17 cellular contexts compared by ENCODE assay signal in the genomic region with DNA sequence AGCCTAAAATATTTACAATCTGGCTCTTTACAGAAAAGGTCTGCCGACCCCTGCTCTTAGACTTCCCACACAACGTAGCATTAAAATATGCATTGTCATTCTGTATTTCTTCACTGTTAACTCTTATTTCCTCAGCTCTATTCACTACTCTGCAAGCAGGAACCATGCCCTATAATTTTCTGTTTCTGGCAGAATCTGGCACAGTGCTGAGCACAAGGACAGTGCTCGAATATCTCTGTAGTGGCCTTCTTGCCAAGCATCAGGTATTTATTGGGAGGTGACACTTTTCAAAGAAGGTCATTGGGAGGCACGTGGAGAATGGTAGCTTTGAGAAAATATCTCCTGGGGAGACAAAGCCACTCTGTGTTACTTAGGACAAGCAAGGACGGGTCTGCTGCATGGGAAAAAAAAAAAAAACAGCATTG.
DNase-seq lines count a peak whose midpoint lies in the region; ATAC-seq, FAIRE-seq and TF ChIP-seq lines count a peak whose summit lies in the region.
"Had no signal": no experiment of that assay in that cellular context is flagged by ENCODE, and none has a peak within 500 bp of the region (broad histone marks: within the 10 kb centered on the region; RNA-seq: fewer than 3 reads in every experiment).

No MANE protein-coding gene starts in this region.

- H3K79me2 ChIP-seq in K562 (ENCODE audit: control insufficient read depth, insufficient read depth, low read length): no peaks in the 10 kb centered on the region

- no peak overlapping the region for H3K4me3 ChIP-seq in K562
- H3K4me3 ChIP-seq in muscle layer of duodenum (ENCODE audit: low read depth in 1 of 2, low read length in 2 of 2): no peak overlapping the region
- H3K4me3 ChIP-seq in vagina: no peak overlapping the region
- H3K4me3 ChIP-seq: body of pancreas, heart left ventricle had no signal

- intact Hi-C loops in Right ventricle myocardium superior (cut with DNase I): no loop called here
- intact Hi-C loops in left cardiac atrium (cut with DNase I): no loop called here
- intact Hi-C loops in K562 (cut with micrococcal nuclease): no loop called here
- intact Hi-C loops in vagina (cut with DNase I): no loop called here

- DNase-seq in Right ventricle myocardium superior (no peak), left cardiac atrium (no peak), K562 (ENCODE audit: extremely low read depth in 1 of 4, low spot score in 3 of 4) (no peak), vagina (ENCODE audit: extremely low spot score in 2 of 2) (peak; percentile 52 to 74), RCC 7860 (ENCODE audit: low spot score) (no peak), NCI-H187 (lab: John Stamatoyannopoulos, UW) (no peak)
- DNase-seq: activated CD4-positive, alpha-beta T cell treated with anti-CD3 and anti-CD28 coated beads, Interleukin-2, amount 50 U/mL, for 48 hours; body of pancreas; DMS153; heart left ventricle; left colon; NCI-H2107; T-helper 17 cell; trophoblast cell had no signal

- CTCF ChIA-PET in K562 (lab: Yijun Ruan, JAX; ENCODE audit: low intra/inter-chr PET ratio): no interaction called here

- H3K36me3 ChIP-seq in K562 (ENCODE audit: control insufficient read depth, insufficient read depth, low read length) (no peaks in the 10 kb centered on the region), muscle layer of duodenum (ENCODE audit: control insufficient read depth in 1 of 2, insufficient read depth in 2 of 2, low read length in 2 of 2) (no peaks in the 10 kb centered on the region), vagina (no peaks in the 10 kb centered on the region)
- H3K36me3 ChIP-seq: heart left ventricle had no signal

- TF ChIP-seq POLR2A in K562 (conservative IDR thresholded peaks at IDR 0.05): no peak
- TF ChIP-seq POLR2A in vagina (IDR thresholded peaks at IDR 0.05): no peak

- TF ChIP-seq EP300 in K562 (IDR thresholded peaks at IDR 0.05; ENCODE audit: low read length): no peak

- no peaks in the 10 kb centered on the region for H4K20me1 ChIP-seq in K562 (replicated peaks; ENCODE audit: control insufficient read depth, insufficient read depth, low read length)

- no peaks in the 10 kb centered on the region for H3K9me1 ChIP-seq in K562 (ENCODE audit: control insufficient read depth, insufficient read depth, low read length)

- BruUV-seq in K562 (replicated peaks; lab: Mats Ljungman, UMichigan): no TSS peak

- H3K27me3 ChIP-seq in K562 (ENCODE audit: control insufficient read depth in 2 of 2, insufficient read depth in 2 of 2, low read length in 2 of 2) (peaks cover 41 to 42% of the 10 kb centered on the region in 2 experiments), muscle layer of duodenum (ENCODE audit: low read depth, low read length) (no peaks in the 10 kb centered on the region), vagina (no peaks in the 10 kb centered on the region)
- H3K27me3 ChIP-seq: body of pancreas, heart left ventricle had no signal

- no peak for TF ChIP-seq RAD21 in K562 (CRISPR knock-in tag; conservative IDR thresholded peaks at IDR 0.05 in 1 of 2, IDR thresholded peaks at IDR 0.05 in 1 of 2)

- ATAC-seq in Right ventricle myocardium superior (ENCODE audit: poor library complexity) (peak; percentile 23), left cardiac atrium (no peak), K562 (peak; percentile 63), HG03175 (IDR thresholded peaks at IDR 0.05; ENCODE audit: unreplicated experiment) (no peak)
- ATAC-seq: body of pancreas, left colon, T-helper 17 cell had no signal

- no peak overlapping the region; the same call in 1 of the 2 replicates for H3K4me2 ChIP-seq in K562 (ENCODE audit: insufficient read depth, low read length)

- peak overlapping the region; percentile 71; the same call in 1 of the 2 replicates for H2AFZ ChIP-seq in K562 (ENCODE audit: low read depth, low read length)

- no peak overlapping the region for H3K27ac ChIP-seq in K562 (ENCODE audit: extremely low read depth, low read depth, low read length)
- peak overlapping the region; percentile 68 for H3K27ac ChIP-seq in muscle layer of duodenum (ENCODE audit: low read length)
- peak overlapping the region; percentile 66 for H3K27ac ChIP-seq in vagina

- no peak for TF ChIP-seq CTCF in K562 (IDR thresholded peaks at IDR 0.05 in 2 of 3, conservative IDR thresholded peaks at IDR 0.05 in 1 of 3; ENCODE audit: insufficient read depth in 2 of 3, low read depth in 1 of 3, low read length in 3 of 3)
- no peak for TF ChIP-seq CTCF in vagina (IDR thresholded peaks at IDR 0.05)

- FAIRE-seq in K562 (lab: Jason Lieb, UNC): peak; percentile 69
- FAIRE-seq in RCC 7860 (lab: Jason Lieb, UNC): no peak
- FAIRE-seq: endometrium had no signal

- in situ Hi-C loops in K562 (cut with MboI): no loop called here

- 4% methylated on average over 5 of the region's 5 CpGs for WGBS in K562 (ENCODE audit: insufficient coverage, low coverage, missing lambda C conversion rate)

- POLR2A ChIA-PET in K562 (lab: Yijun Ruan, JAX): interaction anchor here (0.8 to 1.8 kb wide), 5 partner anchors 10 to 83 kb away, joined by 3 to 8 read pairs (median 3); no protein-coding TSS in a partner anchor

- peaks cover 0 to 11% of the 10 kb centered on the region in 2 experiments; a peak in 3 of 5 replicates for H3K4me1 ChIP-seq in K562 (replicated peaks in 1 of 2; ENCODE audit: control insufficient read depth in 2 of 2, insufficient read depth in 2 of 2, low read length in 2 of 2)
- no peaks in the 10 kb centered on the region for H3K4me1 ChIP-seq in muscle layer of duodenum (ENCODE audit: control insufficient read depth in 1 of 2, insufficient read depth in 2 of 2, low read length in 2 of 2)
- peaks cover 22% of the 10 kb centered on the region for H3K4me1 ChIP-seq in vagina
- H3K4me1 ChIP-seq: body of pancreas had no signal

- no peaks in the 10 kb centered on the region for H3K9me3 ChIP-seq in K562 (replicated peaks; ENCODE audit: control insufficient read depth, insufficient read depth, low read depth, low read length)
- H3K9me3 ChIP-seq in muscle layer of duodenum (ENCODE audit: control insufficient read depth in 1 of 2, low read length in 2 of 2): no peaks in the 10 kb centered on the region
- no peaks in the 10 kb centered on the region for H3K9me3 ChIP-seq in vagina
- H3K9me3 ChIP-seq: body of pancreas, heart left ventricle had no signal

- H3K9ac ChIP-seq in K562 (ENCODE audit: insufficient read depth in 1 of 2, low read depth in 2 of 2, low read length in 2 of 2): no peak overlapping the region

TF ChIP-seq in K562, 482 proteins besides CTCF, POLR2A, EP300 and RAD21 (continues in another document):
- no peak for TF ChIP-seq ATF2 (CRISPR knock-in tag; IDR thresholded peaks at IDR 0.05)
- no peak for TF ChIP-seq NFIX (CRISPR knock-in tag; IDR thresholded peaks at IDR 0.05; ENCODE audit: low read depth)
- TF ChIP-seq CSDE1 (IDR thresholded peaks at IDR 0.05): no peak
- TF ChIP-seq TRIM24 (IDR thresholded peaks at IDR 0.05): peak; percentile 72 to 80; a peak in 3 of 4 replicates
- no peak for TF ChIP-seq CCNT2 (IDR thresholded peaks at IDR 0.05; ENCODE audit: borderline replicate concordance, extremely low read depth, insufficient read length, low read depth, low read length)
- no peak for TF ChIP-seq ZKSCAN3 (CRISPR knock-in tag; IDR thresholded peaks at IDR 0.05)
- TF ChIP-seq ZNF586 (CRISPR knock-in tag; conservative IDR thresholded peaks at IDR 0.05): no peak
- TF ChIP-seq CCAR2 (IDR thresholded peaks at IDR 0.05; ENCODE audit: low read depth, low read length): no peak
- 0 out of 2 replicates have a peak, but pooled peaks have one; percentile 34 for TF ChIP-seq DPF2 (IDR thresholded peaks at IDR 0.05)
- no peak for TF ChIP-seq ZNF780A (CRISPR knock-in tag; IDR thresholded peaks at IDR 0.05)
- no peak for TF ChIP-seq RB1 (IDR thresholded peaks at IDR 0.05; ENCODE audit: low read depth)
- TF ChIP-seq PRPF4 (IDR thresholded peaks at IDR 0.05; ENCODE audit: insufficient read depth, low read depth, low read length, poor library complexity, severe bottlenecking): no peak
- TF ChIP-seq ATF3 (IDR thresholded peaks at IDR 0.05): 0 out of 2 replicates have a peak, but pooled peaks have one; percentile 14
- no peak for TF ChIP-seq ATF3 (CRISPR knock-in tag; conservative IDR thresholded peaks at IDR 0.05)
- TF ChIP-seq, protein P1, sequence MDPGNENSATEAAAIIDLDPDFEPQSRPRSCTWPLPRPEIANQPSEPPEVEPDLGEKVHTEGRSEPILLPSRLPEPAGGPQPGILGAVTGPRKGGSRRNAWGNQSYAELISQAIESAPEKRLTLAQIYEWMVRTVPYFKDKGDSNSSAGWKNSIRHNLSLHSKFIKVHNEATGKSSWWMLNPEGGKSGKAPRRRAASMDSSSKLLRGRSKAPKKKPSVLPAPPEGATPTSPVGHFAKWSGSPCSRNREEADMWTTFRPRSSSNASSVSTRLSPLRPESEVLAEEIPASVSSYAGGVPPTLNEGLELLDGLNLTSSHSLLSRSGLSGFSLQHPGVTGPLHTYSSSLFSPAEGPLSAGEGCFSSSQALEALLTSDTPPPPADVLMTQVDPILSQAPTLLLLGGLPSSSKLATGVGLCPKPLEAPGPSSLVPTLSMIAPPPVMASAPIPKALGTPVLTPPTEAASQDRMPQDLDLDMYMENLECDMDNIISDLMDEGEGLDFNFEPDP (CRISPR knock-in tag; IDR thresholded peaks at IDR 0.05): no peak
- TF ChIP-seq SRSF9 (IDR thresholded peaks at IDR 0.05; ENCODE audit: borderline replicate concordance, low read depth, low read length): no peak
- TF ChIP-seq ZNF316 (IDR thresholded peaks at IDR 0.05): peak; percentile 83
- no peak for TF ChIP-seq HDAC6 (IDR thresholded peaks at IDR 0.05; ENCODE audit: low read depth, low read length)
- TF ChIP-seq TBP (optimal IDR thresholded peaks at IDR 0.05; ENCODE audit: low read depth, low read length): no peak

Comparison
In these comparisons a context has a peak if more than half of its experiments do, and no peak if none do; other contexts are left out.
1. ATAC-seq: peak in Right ventricle myocardium superior (single experiment) and K562 (single experiment); none in left cardiac atrium (0 of 2) and HG03175 (single experiment).
2. DNase-seq: peak in vagina (2 of 2); none in Right ventricle myocardium superior (single experiment), left cardiac atrium (single experiment), K562 (0 of 4), RCC 7860 (single experiment) and NCI-H187 (0 of 2).